Comparison of ENCODE assay signal across 12 cellular contexts in genomic region chr12:23084236-23084995, GRCh38.
DNase-seq lines count a peak whose midpoint lies in the region; ATAC-seq, FAIRE-seq and TF ChIP-seq lines count a peak whose summit lies in the region.
"Had no signal": no experiment of that assay in that cellular context is flagged by ENCODE, and none has a peak within 500 bp of the region (broad histone marks: within the 10 kb centered on the region; RNA-seq: fewer than 3 reads in every experiment).

No MANE protein-coding gene starts in this region.

- DNase-seq in EH (ENCODE audit: low read depth): peak; percentile 57
- peak; percentile 97 for DNase-seq in NCI-H2171 treated with DMSO at 0.1 percent for 48 hours (lab: John Stamatoyannopoulos, UW)
- peak; percentile 99 for DNase-seq in astrocyte (ENCODE audit: low read depth)
- no peak for DNase-seq in lung (ENCODE audit: low spot score)
- no peak for DNase-seq in GM12891 (ENCODE audit: insufficient read length, low spot score)
- DNase-seq: DND-41, SIG-M5 had no signal

- 79 to 83% methylated on average over 5 of the region's 5 CpGs for WGBS in lung, 2 donors

- H3K4me1 ChIP-seq in astrocyte (ENCODE audit: insufficient read depth, low read length): peaks cover 15% of the 10 kb centered on the region
- H3K4me1 ChIP-seq in lung (ENCODE audit: control insufficient read depth in 2 of 2, insufficient read depth in 2 of 2, low read length in 2 of 2): peaks cover 0 to 1% of the 10 kb centered on the region in 2 donors

- H3K9ac ChIP-seq in astrocyte (ENCODE audit: low read length): peak overlapping the region; percentile 1

- ATAC-seq in lung (ENCODE audit: insufficient read depth, low FRiP score) (peak; percentile 47), HG03439 (IDR thresholded peaks at IDR 0.05; ENCODE audit: unreplicated experiment) (no peak), HG03571 (IDR thresholded peaks at IDR 0.05; ENCODE audit: unreplicated experiment) (no peak), HG02981 (IDR thresholded peaks at IDR 0.05; ENCODE audit: unreplicated experiment) (no peak)

- H3K36me3 ChIP-seq in astrocyte (ENCODE audit: insufficient read depth, low read length): no peaks in the 10 kb centered on the region
- H3K36me3 ChIP-seq in lung (ENCODE audit: control insufficient read depth in 2 of 2, insufficient read depth in 2 of 2, low read length in 2 of 2): no peaks in the 10 kb centered on the region

- FAIRE-seq in astrocyte (lab: Jason Lieb, UNC) (no peak), GM12891 (lab: Jason Lieb, UNC) (no peak)
- FAIRE-seq: colon had no signal

- TF ChIP-seq CTCF in astrocyte (IDR thresholded peaks at IDR 0.05; ENCODE audit: insufficient read depth, low read depth, low read length): no peak
- TF ChIP-seq CTCF in lung (IDR thresholded peaks at IDR 0.05; ENCODE audit: control extremely low read depth, extremely low read depth): no peak

- no peaks in the 10 kb centered on the region for H3K27me3 ChIP-seq in astrocyte (ENCODE audit: insufficient read depth, low read length)
- H3K27me3 ChIP-seq in lung (ENCODE audit: control insufficient read depth, insufficient read depth): no peaks in the 10 kb centered on the region

- peak overlapping the region; percentile 4 for H3K27ac Mint-ChIP-seq in astrocyte (ENCODE audit: unreplicated experiment)

- peaks cover 20% of the 10 kb centered on the region for H3K4me1 Mint-ChIP-seq in astrocyte (ENCODE audit: low read depth, unreplicated experiment)

- no peaks in the 10 kb centered on the region for H4K20me1 ChIP-seq in astrocyte (ENCODE audit: insufficient read depth, low read length)

- no peaks in the 10 kb centered on the region for H3K9me3 Mint-ChIP-seq in astrocyte (ENCODE audit: unreplicated experiment)

- H3K4me2 ChIP-seq in astrocyte (ENCODE audit: low read length): peak overlapping the region; percentile 56

- H3K36me3 Mint-ChIP-seq in astrocyte (ENCODE audit: low read depth, unreplicated experiment): no peaks in the 10 kb centered on the region

- TF ChIP-seq POLR2A in GM12891 (IDR thresholded peaks at IDR 0.05; ENCODE audit: low read depth, low read length): no peak

- H3K27me3 Mint-ChIP-seq in astrocyte (ENCODE audit: low read depth, unreplicated experiment): no peaks in the 10 kb centered on the region

- H3K9me3 ChIP-seq in astrocyte (ENCODE audit: insufficient read depth, low read depth, low read length) (no peaks in the 10 kb centered on the region), lung (ENCODE audit: control insufficient read depth in 2 of 2, insufficient read depth in 1 of 2, low read length in 1 of 2) (no peaks in the 10 kb centered on the region)

- H3K27ac ChIP-seq in astrocyte (ENCODE audit: low read depth, low read length): peak overlapping the region; percentile 53
- H3K27ac ChIP-seq in lung (ENCODE audit: low read depth in 1 of 2, low read length in 1 of 2): no peak overlapping the region
- H3K27ac ChIP-seq: skin epidermis had no signal

- H3K79me2 ChIP-seq in astrocyte (ENCODE audit: insufficient read depth, low read length): no peaks in the 10 kb centered on the region

- H3K4me3 Mint-ChIP-seq in astrocyte (ENCODE audit: unreplicated experiment): no peak overlapping the region

- H3K4me3 ChIP-seq in astrocyte (ENCODE audit: insufficient read depth, low read depth, low read length) (peak overlapping the region; percentile 0), lung (no peak overlapping the region)
- H3K4me3 ChIP-seq: skin epidermis had no signal

- H2AFZ ChIP-seq in astrocyte (ENCODE audit: low read depth, low read length): no peak overlapping the region

TF ChIP-seq in GM12891, 5 proteins besides CTCF, POLR2A, EP300 and RAD21:
- TF ChIP-seq PAX5 (IDR thresholded peaks at IDR 0.05; ENCODE audit: insufficient read depth, low read length, severe bottlenecking) (no peak), POLR2AphosphoS5 (IDR thresholded peaks at IDR 0.05; ENCODE audit: low read depth, low read length) (no peak), POU2F2 (IDR thresholded peaks at IDR 0.05; ENCODE audit: low read depth, low read length) (no peak), TAF1 (IDR thresholded peaks at IDR 0.05; ENCODE audit: low read depth, low read length) (no peak), SPI1 (IDR thresholded peaks at IDR 0.05; ENCODE audit: low read depth, low read length) (no peak)

Comparison
In these comparisons a context has a peak if more than half of its experiments do, and no peak if none do; other contexts are left out.
1. DNase-seq: peak in EH (single experiment), NCI-H2171 treated with DMSO at 0.1 percent for 48 hours (single experiment) and astrocyte (single experiment); none in lung (single experiment) and GM12891 (single experiment).